2 cellular contexts compared by ENCODE assay signal in genomic region chr17:7842380-7842949, GRCh38.
TF ChIP-seq lines count a peak whose summit lies in the region.

No MANE protein-coding gene starts in this region.

TF ChIP-seq in HEK293, 187 proteins besides CTCF, POLR2A, EP300 and RAD21 (continues in another document):
- no peak for TF ChIP-seq PBX3 (CRISPR knock-in tag; IDR thresholded peaks at IDR 0.05)
- peak; percentile 39 for TF ChIP-seq ZIC2 (tag by site-specific recombination; IDR thresholded peaks at IDR 0.05)
- no peak for TF ChIP-seq ZNF521 (tag by site-specific recombination; IDR thresholded peaks at IDR 0.05)
- TF ChIP-seq PRDM10 (tag by site-specific recombination; IDR thresholded peaks at IDR 0.05) = no peak
- TF ChIP-seq ZNF837 (tag by site-specific recombination; IDR thresholded peaks at IDR 0.05) = no peak
- no peak for TF ChIP-seq ZNF121 (tag by site-specific recombination; IDR thresholded peaks at IDR 0.05)
- TF ChIP-seq ZNF76 (tag by site-specific recombination; IDR thresholded peaks at IDR 0.05; ENCODE audit: borderline replicate concordance, low read depth) = no peak
- TF ChIP-seq ZNF48 (tag by site-specific recombination; IDR thresholded peaks at IDR 0.05) = no peak
- peak; percentile 87 for TF ChIP-seq KLF17 (tag by site-specific recombination; IDR thresholded peaks at IDR 0.05)
- TF ChIP-seq ZFP3 (tag by site-specific recombination; IDR thresholded peaks at IDR 0.05; ENCODE audit: low read depth) = no peak
- no peak for TF ChIP-seq ZNF311 (tag by site-specific recombination; IDR thresholded peaks at IDR 0.05; ENCODE audit: borderline replicate concordance)
- TF ChIP-seq ZNF518A (tag by site-specific recombination; conservative IDR thresholded peaks at IDR 0.05; ENCODE audit: low read depth) = no peak
- peak; percentile 87 for TF ChIP-seq PRDM1 (tag by site-specific recombination; IDR thresholded peaks at IDR 0.05)
- no peak for TF ChIP-seq ZNF354C (tag by site-specific recombination; IDR thresholded peaks at IDR 0.05; ENCODE audit: borderline replicate concordance, low read depth)
- TF ChIP-seq SALL2 (tag by site-specific recombination; IDR thresholded peaks at IDR 0.05; ENCODE audit: borderline replicate concordance) = no peak
- TF ChIP-seq ZNF529 (tag by site-specific recombination; IDR thresholded peaks at IDR 0.05; ENCODE audit: insufficient replicate concordance) = no peak

TF ChIP-seq in neural cell, 6 proteins besides CTCF, POLR2A, EP300 and RAD21 (continued from another document):
- TF ChIP-seq REST (IDR thresholded peaks at IDR 0.05; ENCODE audit: borderline replicate concordance) (peak; percentile 5), SMC3 (conservative IDR thresholded peaks at IDR 0.05; ENCODE audit: poor library complexity) (peak; percentile 38), MXI1 (conservative IDR thresholded peaks at IDR 0.05; ENCODE audit: poor library complexity, severe bottlenecking) (no peak), TAF1 (IDR thresholded peaks at IDR 0.05; ENCODE audit: low read depth) (no peak), EZH2 (IDR thresholded peaks at IDR 0.05; ENCODE audit: borderline replicate concordance, insufficient read depth, low read length, poor library complexity, severe bottlenecking) (no peak)
